In genomic region chr4:42454755-42455154, GRCh38 we compare ENCODE assay signal across 16 cellular contexts. TPM values are rescaled to one million over a fixed set of nuclear protein-coding genes. Genes with fewer than 3 reads are reported as not detected.
A peak's percentile ranks its signal among the peaks of the same experiment; 100 is the strongest.
DNase-seq lines count a peak whose midpoint lies in the region; ATAC-seq, FAIRE-seq and TF ChIP-seq lines count a peak whose summit lies in the region.
"Had no signal": no experiment of that assay in that cellular context is flagged by ENCODE, and none has a peak within 500 bp of the region (broad histone marks: within the 10 kb centered on the region; RNA-seq: fewer than 3 reads in every experiment).

No MANE protein-coding gene starts in this region.

- intact Hi-C loops in MCF 10A (cut with micrococcal nuclease) = no loop called here
- intact Hi-C loops in breast epithelium (cut with DNase I; ENCODE audit: low total_unique reads) = no loop called here
- intact Hi-C loops in body of pancreas (cut with DNase I) = no loop called here
- intact Hi-C loops in kidney (cut with DNase I) = no loop called here
- intact Hi-C loops in thyroid gland (cut with DNase I) = no loop called here

- TF ChIP-seq CTCF in MCF 10A (IDR thresholded peaks at IDR 0.05; ENCODE audit: unreplicated experiment) (no peak), breast epithelium (IDR thresholded peaks at IDR 0.05) (no peak), body of pancreas (IDR thresholded peaks at IDR 0.05) (no peak), kidney (IDR thresholded peaks at IDR 0.05; ENCODE audit: borderline replicate concordance, extremely low read depth, insufficient read depth) (no peak), thyroid gland (IDR thresholded peaks at IDR 0.05) (no peak)

- H3K36me3 Mint-ChIP-seq in MCF 10A (ENCODE audit: insufficient read depth, unreplicated experiment) = no peaks in the 10 kb centered on the region

- ATAC-seq in body of pancreas (peak; percentile 45), HG03442 (IDR thresholded peaks at IDR 0.05; ENCODE audit: unreplicated experiment) (no peak)

- H3K27me3 ChIP-seq in breast epithelium = no peaks in the 10 kb centered on the region
- no peaks in the 10 kb centered on the region for H3K27me3 ChIP-seq in body of pancreas
- H3K27me3 ChIP-seq in thyroid gland = no peaks in the 10 kb centered on the region
- H3K27me3 ChIP-seq: BLaER1 treated with 17β-estradiol and CSF1 and Interleukin-3, amounts not matched to agents 10 nM and 100 nM had no signal

- WGBS in body of pancreas, 2 donors = 84 to 86% methylated on average over 1 of the region's 1 CpG
- 86 to 100% methylated on average over 1 of the region's 1 CpG for WGBS in thyroid gland, 2 donors

- no peaks in the 10 kb centered on the region for H3K9me3 Mint-ChIP-seq in MCF 10A (ENCODE audit: unreplicated experiment)

- no peaks in the 10 kb centered on the region for H3K4me1 Mint-ChIP-seq in MCF 10A (ENCODE audit: insufficient read depth, unreplicated experiment)

- H3K27ac ChIP-seq in breast epithelium = no peak overlapping the region
- no peak overlapping the region for H3K27ac ChIP-seq in body of pancreas
- peak overlapping the region in 1 of 2 donors; percentile 17 for H3K27ac ChIP-seq in kidney (ENCODE audit: low read depth in 2 of 2, low read length in 2 of 2)
- peak overlapping the region; percentile 7 to 46 (median 20) for H3K27ac ChIP-seq in thyroid gland
- H3K27ac ChIP-seq: BLaER1 treated with 17β-estradiol and CSF1 and Interleukin-3, amounts not matched to agents 10 nM and 100 nM; SJCRH30 had no signal

- no peak overlapping the region for H3K9ac ChIP-seq in kidney (ENCODE audit: low read length in 2 of 2)
- H3K9ac ChIP-seq: BLaER1 treated with 17β-estradiol and CSF1 and Interleukin-3, amounts not matched to agents 10 nM and 100 nM had no signal

- no peak for TF ChIP-seq POLR2A in breast epithelium (IDR thresholded peaks at IDR 0.05)
- no peak for TF ChIP-seq POLR2A in body of pancreas (IDR thresholded peaks at IDR 0.05)
- TF ChIP-seq POLR2A in thyroid gland (IDR thresholded peaks at IDR 0.05) = no peak

- H3K36me3 ChIP-seq in breast epithelium (no peaks in the 10 kb centered on the region), body of pancreas (replicated peaks in 1 of 2; ENCODE audit: insufficient read depth in 1 of 2, low read depth in 2 of 2) (no peaks in the 10 kb centered on the region), kidney (ENCODE audit: control insufficient read depth in 1 of 2, insufficient read depth in 2 of 2, low read length in 2 of 2) (no peaks in the 10 kb centered on the region), thyroid gland (peaks cover 0 to 4% of the 10 kb centered on the region in 2 donors)
- H3K36me3 ChIP-seq: HAP-1, SJCRH30 had no signal

- no peak overlapping the region for H3K4me3 Mint-ChIP-seq in MCF 10A (ENCODE audit: unreplicated experiment)

- H3K27ac Mint-ChIP-seq in MCF 10A (ENCODE audit: low read depth, unreplicated experiment) = no peak overlapping the region

- H3K4me1 ChIP-seq in breast epithelium (no peaks in the 10 kb centered on the region), body of pancreas (peaks cover 23% of the 10 kb centered on the region), kidney (ENCODE audit: control insufficient read depth in 1 of 2, insufficient read depth in 1 of 2, low read depth in 1 of 2, low read length in 2 of 2) (peaks cover 0 to 3% of the 10 kb centered on the region in 2 donors), thyroid gland (peaks cover 14 to 20% of the 10 kb centered on the region in 2 donors)
- H3K4me1 ChIP-seq: BLaER1 treated with 17β-estradiol and CSF1 and Interleukin-3, amounts not matched to agents 10 nM and 100 nM had no signal

- FAIRE-seq in kidney (lab: Jason Lieb, UNC) = peak; percentile 33

- BruUV-seq in MCF 10A (replicated peaks; lab: Mats Ljungman, UMichigan) = no TSS peak

- no peaks in the 10 kb centered on the region for H3K27me3 Mint-ChIP-seq in MCF 10A (ENCODE audit: insufficient read depth, unreplicated experiment)

- POLR2A ChIA-PET in MCF 10A (lab: Yijun Ruan, JAX) = interaction anchor here (0.6 kb wide), 1 partner anchor 10 kb away, joined by 4 read pairs; no protein-coding TSS in a partner anchor

- H3K9me3 ChIP-seq in breast epithelium (no peaks in the 10 kb centered on the region), body of pancreas (no peaks in the 10 kb centered on the region), kidney (ENCODE audit: control insufficient read depth in 1 of 2, low read length in 2 of 2) (no peaks in the 10 kb centered on the region), thyroid gland (no peaks in the 10 kb centered on the region)
- H3K9me3 ChIP-seq: HAP-1, SJCRH30 had no signal

- CTCF ChIA-PET in MCF 10A (lab: Yijun Ruan, JAX) = no interaction called here

- H3K4me3 ChIP-seq in breast epithelium (no peak overlapping the region), body of pancreas (no peak overlapping the region), kidney (ENCODE audit: low read length in 2 of 2) (no peak overlapping the region), thyroid gland (replicated peaks in 1 of 3) (no peak overlapping the region)
- H3K4me3 ChIP-seq: BLaER1 treated with 17β-estradiol and CSF1 and Interleukin-3, amounts not matched to agents 10 nM and 100 nM; HAP-1; SJCRH30 had no signal

- DNase-seq in MCF 10A (ENCODE audit: unreplicated experiment) (peak; percentile 19), breast epithelium (ENCODE audit: low spot score in 2 of 2) (no peak), body of pancreas (no peak), kidney (no peak), thyroid gland (no peak), Kasumi-1 (lab: John Stamatoyannopoulos, UW) (no peak), NCI-H1417 (lab: John Stamatoyannopoulos, UW) (no peak)
- DNase-seq: Karpas-422, NCI-H1417 treated with DMSO at 0.1 percent for 48 hours, NCI-H2029, NCI-H510A treated with DMSO at 0.1 percent for 48 hours, RPMI8226, SJCRH30 had no signal

RNA-seq across cellular contexts. Expression of gene SHISA3, which starts 57.5 kb away (rescaled TPM):
- total RNA-seq in MCF 10A (2022) = not detected in 2 replicates
- 1 to 10 TPM in 1 of 3 donors, under 1 TPM in 2; 0.33 to 3.8 (median 0.73) TPM for total RNA-seq in breast epithelium
- total RNA-seq in body of pancreas = 1 to 10 TPM in 1 of 2 donors, not detected in 1; 1.0 TPM
- total RNA-seq in kidney = 31.7 TPM
- 20.3 TPM for polyA plus RNA-seq in kidney (ENCODE audit: insufficient read depth, low read depth, low replicate concordance)
- 1 to 10 TPM; 3.1 to 5.7 (median 4.0) TPM for total RNA-seq in thyroid gland
- total RNA-seq: SJCRH30 had no signal

Comparison
In these comparisons a context has a peak if more than half of its experiments do, and no peak if none do; other contexts are left out.
1. H3K27ac ChIP-seq: peak in thyroid gland (3 of 3); none in breast epithelium (0 of 2) and body of pancreas (0 of 4).